ENCODE assay signal across 1 cellular context in the genomic region with DNA sequence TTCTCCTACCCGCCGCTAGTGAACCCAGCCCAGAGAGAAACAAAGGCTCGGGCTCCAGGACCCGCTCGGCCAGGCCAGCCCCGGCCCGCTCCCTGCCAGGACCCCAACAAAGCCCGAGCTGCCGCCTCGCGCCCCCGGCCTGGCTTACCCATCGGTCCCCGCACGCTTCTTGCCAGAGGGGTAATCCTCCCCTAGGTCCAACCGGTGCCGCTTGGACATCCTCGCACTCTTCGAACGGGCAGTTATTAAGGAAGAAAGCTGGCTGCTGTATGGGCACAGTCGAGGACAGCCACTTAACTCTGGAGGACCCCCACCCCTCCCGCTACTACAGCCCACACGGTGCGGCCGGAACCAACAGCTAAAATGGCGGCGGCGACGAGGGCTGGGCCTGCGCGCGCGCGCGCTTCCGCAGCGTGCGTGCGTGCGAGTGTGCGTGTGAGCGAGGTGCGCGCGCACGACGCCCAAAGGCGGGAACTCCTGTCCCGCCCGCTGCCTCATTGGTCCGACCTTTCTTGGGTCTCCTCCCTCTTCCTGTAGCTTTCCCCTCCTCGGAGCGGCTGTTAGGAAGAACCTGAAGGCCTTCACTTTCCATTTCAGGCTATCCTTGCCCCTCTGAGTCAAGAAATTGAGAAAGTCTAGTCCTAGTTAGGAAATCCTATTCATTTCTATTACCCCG.
TF ChIP-seq lines count a peak whose summit lies in the region.

A gene (minus strand): TSS at position 380 of the 676 bp plus-strand sequence. CDS start 161 bp downstream, at position 219.

TF ChIP-seq in K562, 482 proteins besides CTCF, POLR2A, EP300 and RAD21 (continued from another document and continues in another):
- TF ChIP-seq, protein P1, sequence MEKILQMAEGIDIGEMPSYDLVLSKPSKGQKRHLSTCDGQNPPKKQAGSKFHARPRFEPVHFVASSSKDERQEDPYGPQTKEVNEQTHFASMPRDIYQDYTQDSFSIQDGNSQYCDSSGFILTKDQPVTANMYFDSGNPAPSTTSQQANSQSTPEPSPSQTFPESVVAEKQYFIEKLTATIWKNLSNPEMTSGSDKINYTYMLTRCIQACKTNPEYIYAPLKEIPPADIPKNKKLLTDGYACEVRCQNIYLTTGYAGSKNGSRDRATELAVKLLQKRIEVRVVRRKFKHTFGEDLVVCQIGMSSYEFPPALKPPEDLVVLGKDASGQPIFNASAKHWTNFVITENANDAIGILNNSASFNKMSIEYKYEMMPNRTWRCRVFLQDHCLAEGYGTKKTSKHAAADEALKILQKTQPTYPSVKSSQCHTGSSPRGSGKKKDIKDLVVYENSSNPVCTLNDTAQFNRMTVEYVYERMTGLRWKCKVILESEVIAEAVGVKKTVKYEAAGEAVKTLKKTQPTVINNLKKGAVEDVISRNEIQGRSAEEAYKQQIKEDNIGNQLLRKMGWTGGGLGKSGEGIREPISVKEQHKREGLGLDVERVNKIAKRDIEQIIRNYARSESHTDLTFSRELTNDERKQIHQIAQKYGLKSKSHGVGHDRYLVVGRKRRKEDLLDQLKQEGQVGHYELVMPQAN (IDR thresholded peaks at IDR 0.05; ENCODE audit: borderline replicate concordance), result no peak
- no peak for TF ChIP-seq TARDBP (IDR thresholded peaks at IDR 0.05)
- TF ChIP-seq ZNF75A (CRISPR knock-in tag; IDR thresholded peaks at IDR 0.05), result no peak
- no peak for TF ChIP-seq LEF1 (IDR thresholded peaks at IDR 0.05)
- TF ChIP-seq, protein P2, sequence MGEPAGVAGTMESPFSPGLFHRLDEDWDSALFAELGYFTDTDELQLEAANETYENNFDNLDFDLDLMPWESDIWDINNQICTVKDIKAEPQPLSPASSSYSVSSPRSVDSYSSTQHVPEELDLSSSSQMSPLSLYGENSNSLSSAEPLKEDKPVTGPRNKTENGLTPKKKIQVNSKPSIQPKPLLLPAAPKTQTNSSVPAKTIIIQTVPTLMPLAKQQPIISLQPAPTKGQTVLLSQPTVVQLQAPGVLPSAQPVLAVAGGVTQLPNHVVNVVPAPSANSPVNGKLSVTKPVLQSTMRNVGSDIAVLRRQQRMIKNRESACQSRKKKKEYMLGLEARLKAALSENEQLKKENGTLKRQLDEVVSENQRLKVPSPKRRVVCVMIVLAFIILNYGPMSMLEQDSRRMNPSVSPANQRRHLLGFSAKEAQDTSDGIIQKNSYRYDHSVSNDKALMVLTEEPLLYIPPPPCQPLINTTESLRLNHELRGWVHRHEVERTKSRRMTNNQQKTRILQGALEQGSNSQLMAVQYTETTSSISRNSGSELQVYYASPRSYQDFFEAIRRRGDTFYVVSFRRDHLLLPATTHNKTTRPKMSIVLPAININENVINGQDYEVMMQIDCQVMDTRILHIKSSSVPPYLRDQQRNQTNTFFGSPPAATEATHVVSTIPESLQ (CRISPR knock-in tag; IDR thresholded peaks at IDR 0.05), result peak; percentile 67; the same call in 1 of the 2 replicates
- 0 out of 4 replicates have a peak, but pooled peaks of 1 of the 2 experiments have one; percentile 46 for TF ChIP-seq FOXA3 (CRISPR knock-in tag; conservative IDR thresholded peaks at IDR 0.05 in 1 of 2, IDR thresholded peaks at IDR 0.05 in 1 of 2)
- no peak for TF ChIP-seq KLF13 (tag; IDR thresholded peaks at IDR 0.05; ENCODE audit: borderline replicate concordance, low read depth)
- no peak for TF ChIP-seq HSF4 (CRISPR knock-in tag; IDR thresholded peaks at IDR 0.05; ENCODE audit: borderline replicate concordance)
- TF ChIP-seq ZC3H11A (IDR thresholded peaks at IDR 0.05; ENCODE audit: low read depth, low read length), result no peak
- no peak; the same call in 1 of the 2 replicates for TF ChIP-seq SMAD4 (CRISPR knock-in tag; conservative IDR thresholded peaks at IDR 0.05)
- peak; percentile 48; the same call in 1 of the 2 replicates for TF ChIP-seq PML (IDR thresholded peaks at IDR 0.05; ENCODE audit: low read length)
- TF ChIP-seq EZH2 (IDR thresholded peaks at IDR 0.05; ENCODE audit: borderline replicate concordance, low read depth, low read length), result no peak
- TF ChIP-seq HDAC3 (IDR thresholded peaks at IDR 0.05; ENCODE audit: borderline replicate concordance, partially characterized antibody), result no peak
- TF ChIP-seq TGIF2 (CRISPR knock-in tag; IDR thresholded peaks at IDR 0.05), result peak; percentile 40; the same call in 1 of the 2 replicates
- no peak for TF ChIP-seq POLR3G (IDR thresholded peaks at IDR 0.05; ENCODE audit: extremely low read depth, insufficient read length, insufficient replicate concordance)
- TF ChIP-seq ZNF699 (CRISPR knock-in tag; IDR thresholded peaks at IDR 0.05; ENCODE audit: insufficient replicate concordance), result no peak
- TF ChIP-seq NCOA4 (IDR thresholded peaks at IDR 0.05; ENCODE audit: partially characterized antibody), result no peak
- TF ChIP-seq ZNF431 (CRISPR knock-in tag; IDR thresholded peaks at IDR 0.05), result no peak
- TF ChIP-seq MED1 (CRISPR knock-in tag; IDR thresholded peaks at IDR 0.05; ENCODE audit: borderline replicate concordance), result no peak
- TF ChIP-seq ZZZ3 (IDR thresholded peaks at IDR 0.05), result no peak
- TF ChIP-seq, protein P3, sequence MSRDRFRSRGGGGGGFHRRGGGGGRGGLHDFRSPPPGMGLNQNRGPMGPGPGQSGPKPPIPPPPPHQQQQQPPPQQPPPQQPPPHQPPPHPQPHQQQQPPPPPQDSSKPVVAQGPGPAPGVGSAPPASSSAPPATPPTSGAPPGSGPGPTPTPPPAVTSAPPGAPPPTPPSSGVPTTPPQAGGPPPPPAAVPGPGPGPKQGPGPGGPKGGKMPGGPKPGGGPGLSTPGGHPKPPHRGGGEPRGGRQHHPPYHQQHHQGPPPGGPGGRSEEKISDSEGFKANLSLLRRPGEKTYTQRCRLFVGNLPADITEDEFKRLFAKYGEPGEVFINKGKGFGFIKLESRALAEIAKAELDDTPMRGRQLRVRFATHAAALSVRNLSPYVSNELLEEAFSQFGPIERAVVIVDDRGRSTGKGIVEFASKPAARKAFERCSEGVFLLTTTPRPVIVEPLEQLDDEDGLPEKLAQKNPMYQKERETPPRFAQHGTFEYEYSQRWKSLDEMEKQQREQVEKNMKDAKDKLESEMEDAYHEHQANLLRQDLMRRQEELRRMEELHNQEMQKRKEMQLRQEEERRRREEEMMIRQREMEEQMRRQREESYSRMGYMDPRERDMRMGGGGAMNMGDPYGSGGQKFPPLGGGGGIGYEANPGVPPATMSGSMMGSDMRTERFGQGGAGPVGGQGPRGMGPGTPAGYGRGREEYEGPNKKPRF (IDR thresholded peaks at IDR 0.05; ENCODE audit: low read depth, low read length), result no peak
- no peak for TF ChIP-seq CAMTA2 (CRISPR knock-in tag; conservative IDR thresholded peaks at IDR 0.05)
- no peak for TF ChIP-seq MCM3 (IDR thresholded peaks at IDR 0.05)
- TF ChIP-seq DNMT1 (IDR thresholded peaks at IDR 0.05), result no peak
- TF ChIP-seq ZNF589 (CRISPR knock-in tag; IDR thresholded peaks at IDR 0.05; ENCODE audit: low read depth), result no peak
- no peak for TF ChIP-seq CEBPB (tag; IDR thresholded peaks at IDR 0.05)
- TF ChIP-seq SIX5 (IDR thresholded peaks at IDR 0.05; ENCODE audit: borderline replicate concordance in 1 of 2, insufficient read depth in 1 of 2, low read depth in 1 of 2, low read length in 2 of 2), result no peak
- TF ChIP-seq, protein P4, sequence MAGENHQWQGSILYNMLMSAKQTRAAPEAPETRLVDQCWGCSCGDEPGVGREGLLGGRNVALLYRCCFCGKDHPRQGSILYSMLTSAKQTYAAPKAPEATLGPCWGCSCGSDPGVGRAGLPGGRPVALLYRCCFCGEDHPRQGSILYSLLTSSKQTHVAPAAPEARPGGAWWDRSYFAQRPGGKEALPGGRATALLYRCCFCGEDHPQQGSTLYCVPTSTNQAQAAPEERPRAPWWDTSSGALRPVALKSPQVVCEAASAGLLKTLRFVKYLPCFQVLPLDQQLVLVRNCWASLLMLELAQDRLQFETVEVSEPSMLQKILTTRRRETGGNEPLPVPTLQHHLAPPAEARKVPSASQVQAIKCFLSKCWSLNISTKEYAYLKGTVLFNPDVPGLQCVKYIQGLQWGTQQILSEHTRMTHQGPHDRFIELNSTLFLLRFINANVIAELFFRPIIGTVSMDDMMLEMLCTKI (IDR thresholded peaks at IDR 0.05; ENCODE audit: partially characterized antibody), result no peak
- TF ChIP-seq SMAD3 (CRISPR knock-in tag; conservative IDR thresholded peaks at IDR 0.05), result no peak
- peak; percentile 60 for TF ChIP-seq GABPB1 (CRISPR knock-in tag; IDR thresholded peaks at IDR 0.05)
- TF ChIP-seq SMARCA4 (IDR thresholded peaks at IDR 0.05), result no peak
- TF ChIP-seq, protein P5, sequence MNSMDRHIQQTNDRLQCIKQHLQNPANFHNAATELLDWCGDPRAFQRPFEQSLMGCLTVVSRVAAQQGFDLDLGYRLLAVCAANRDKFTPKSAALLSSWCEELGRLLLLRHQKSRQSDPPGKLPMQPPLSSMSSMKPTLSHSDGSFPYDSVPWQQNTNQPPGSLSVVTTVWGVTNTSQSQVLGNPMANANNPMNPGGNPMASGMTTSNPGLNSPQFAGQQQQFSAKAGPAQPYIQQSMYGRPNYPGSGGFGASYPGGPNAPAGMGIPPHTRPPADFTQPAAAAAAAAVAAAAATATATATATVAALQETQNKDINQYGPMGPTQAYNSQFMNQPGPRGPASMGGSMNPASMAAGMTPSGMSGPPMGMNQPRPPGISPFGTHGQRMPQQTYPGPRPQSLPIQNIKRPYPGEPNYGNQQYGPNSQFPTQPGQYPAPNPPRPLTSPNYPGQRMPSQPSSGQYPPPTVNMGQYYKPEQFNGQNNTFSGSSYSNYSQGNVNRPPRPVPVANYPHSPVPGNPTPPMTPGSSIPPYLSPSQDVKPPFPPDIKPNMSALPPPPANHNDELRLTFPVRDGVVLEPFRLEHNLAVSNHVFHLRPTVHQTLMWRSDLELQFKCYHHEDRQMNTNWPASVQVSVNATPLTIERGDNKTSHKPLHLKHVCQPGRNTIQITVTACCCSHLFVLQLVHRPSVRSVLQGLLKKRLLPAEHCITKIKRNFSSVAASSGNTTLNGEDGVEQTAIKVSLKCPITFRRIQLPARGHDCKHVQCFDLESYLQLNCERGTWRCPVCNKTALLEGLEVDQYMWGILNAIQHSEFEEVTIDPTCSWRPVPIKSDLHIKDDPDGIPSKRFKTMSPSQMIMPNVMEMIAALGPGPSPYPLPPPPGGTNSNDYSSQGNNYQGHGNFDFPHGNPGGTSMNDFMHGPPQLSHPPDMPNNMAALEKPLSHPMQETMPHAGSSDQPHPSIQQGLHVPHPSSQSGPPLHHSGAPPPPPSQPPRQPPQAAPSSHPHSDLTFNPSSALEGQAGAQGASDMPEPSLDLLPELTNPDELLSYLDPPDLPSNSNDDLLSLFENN (IDR thresholded peaks at IDR 0.05; ENCODE audit: low read depth in 2 of 2, low read length in 2 of 2), result no peak
- no peak for TF ChIP-seq BCOR (IDR thresholded peaks at IDR 0.05)
- TF ChIP-seq, protein P6, sequence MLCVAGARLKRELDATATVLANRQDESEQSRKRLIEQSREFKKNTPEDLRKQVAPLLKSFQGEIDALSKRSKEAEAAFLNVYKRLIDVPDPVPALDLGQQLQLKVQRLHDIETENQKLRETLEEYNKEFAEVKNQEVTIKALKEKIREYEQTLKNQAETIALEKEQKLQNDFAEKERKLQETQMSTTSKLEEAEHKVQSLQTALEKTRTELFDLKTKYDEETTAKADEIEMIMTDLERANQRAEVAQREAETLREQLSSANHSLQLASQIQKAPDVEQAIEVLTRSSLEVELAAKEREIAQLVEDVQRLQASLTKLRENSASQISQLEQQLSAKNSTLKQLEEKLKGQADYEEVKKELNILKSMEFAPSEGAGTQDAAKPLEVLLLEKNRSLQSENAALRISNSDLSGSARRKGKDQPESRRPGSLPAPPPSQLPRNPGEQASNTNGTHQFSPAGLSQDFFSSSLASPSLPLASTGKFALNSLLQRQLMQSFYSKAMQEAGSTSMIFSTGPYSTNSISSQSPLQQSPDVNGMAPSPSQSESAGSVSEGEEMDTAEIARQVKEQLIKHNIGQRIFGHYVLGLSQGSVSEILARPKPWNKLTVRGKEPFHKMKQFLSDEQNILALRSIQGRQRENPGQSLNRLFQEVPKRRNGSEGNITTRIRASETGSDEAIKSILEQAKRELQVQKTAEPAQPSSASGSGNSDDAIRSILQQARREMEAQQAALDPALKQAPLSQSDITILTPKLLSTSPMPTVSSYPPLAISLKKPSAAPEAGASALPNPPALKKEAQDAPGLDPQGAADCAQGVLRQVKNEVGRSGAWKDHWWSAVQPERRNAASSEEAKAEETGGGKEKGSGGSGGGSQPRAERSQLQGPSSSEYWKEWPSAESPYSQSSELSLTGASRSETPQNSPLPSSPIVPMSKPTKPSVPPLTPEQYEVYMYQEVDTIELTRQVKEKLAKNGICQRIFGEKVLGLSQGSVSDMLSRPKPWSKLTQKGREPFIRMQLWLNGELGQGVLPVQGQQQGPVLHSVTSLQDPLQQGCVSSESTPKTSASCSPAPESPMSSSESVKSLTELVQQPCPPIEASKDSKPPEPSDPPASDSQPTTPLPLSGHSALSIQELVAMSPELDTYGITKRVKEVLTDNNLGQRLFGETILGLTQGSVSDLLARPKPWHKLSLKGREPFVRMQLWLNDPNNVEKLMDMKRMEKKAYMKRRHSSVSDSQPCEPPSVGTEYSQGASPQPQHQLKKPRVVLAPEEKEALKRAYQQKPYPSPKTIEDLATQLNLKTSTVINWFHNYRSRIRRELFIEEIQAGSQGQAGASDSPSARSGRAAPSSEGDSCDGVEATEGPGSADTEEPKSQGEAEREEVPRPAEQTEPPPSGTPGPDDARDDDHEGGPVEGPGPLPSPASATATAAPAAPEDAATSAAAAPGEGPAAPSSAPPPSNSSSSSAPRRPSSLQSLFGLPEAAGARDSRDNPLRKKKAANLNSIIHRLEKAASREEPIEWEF (CRISPR knock-in tag; IDR thresholded peaks at IDR 0.05), result no peak
- no peak for TF ChIP-seq NCOR1 (IDR thresholded peaks at IDR 0.05)
- TF ChIP-seq, protein P7, sequence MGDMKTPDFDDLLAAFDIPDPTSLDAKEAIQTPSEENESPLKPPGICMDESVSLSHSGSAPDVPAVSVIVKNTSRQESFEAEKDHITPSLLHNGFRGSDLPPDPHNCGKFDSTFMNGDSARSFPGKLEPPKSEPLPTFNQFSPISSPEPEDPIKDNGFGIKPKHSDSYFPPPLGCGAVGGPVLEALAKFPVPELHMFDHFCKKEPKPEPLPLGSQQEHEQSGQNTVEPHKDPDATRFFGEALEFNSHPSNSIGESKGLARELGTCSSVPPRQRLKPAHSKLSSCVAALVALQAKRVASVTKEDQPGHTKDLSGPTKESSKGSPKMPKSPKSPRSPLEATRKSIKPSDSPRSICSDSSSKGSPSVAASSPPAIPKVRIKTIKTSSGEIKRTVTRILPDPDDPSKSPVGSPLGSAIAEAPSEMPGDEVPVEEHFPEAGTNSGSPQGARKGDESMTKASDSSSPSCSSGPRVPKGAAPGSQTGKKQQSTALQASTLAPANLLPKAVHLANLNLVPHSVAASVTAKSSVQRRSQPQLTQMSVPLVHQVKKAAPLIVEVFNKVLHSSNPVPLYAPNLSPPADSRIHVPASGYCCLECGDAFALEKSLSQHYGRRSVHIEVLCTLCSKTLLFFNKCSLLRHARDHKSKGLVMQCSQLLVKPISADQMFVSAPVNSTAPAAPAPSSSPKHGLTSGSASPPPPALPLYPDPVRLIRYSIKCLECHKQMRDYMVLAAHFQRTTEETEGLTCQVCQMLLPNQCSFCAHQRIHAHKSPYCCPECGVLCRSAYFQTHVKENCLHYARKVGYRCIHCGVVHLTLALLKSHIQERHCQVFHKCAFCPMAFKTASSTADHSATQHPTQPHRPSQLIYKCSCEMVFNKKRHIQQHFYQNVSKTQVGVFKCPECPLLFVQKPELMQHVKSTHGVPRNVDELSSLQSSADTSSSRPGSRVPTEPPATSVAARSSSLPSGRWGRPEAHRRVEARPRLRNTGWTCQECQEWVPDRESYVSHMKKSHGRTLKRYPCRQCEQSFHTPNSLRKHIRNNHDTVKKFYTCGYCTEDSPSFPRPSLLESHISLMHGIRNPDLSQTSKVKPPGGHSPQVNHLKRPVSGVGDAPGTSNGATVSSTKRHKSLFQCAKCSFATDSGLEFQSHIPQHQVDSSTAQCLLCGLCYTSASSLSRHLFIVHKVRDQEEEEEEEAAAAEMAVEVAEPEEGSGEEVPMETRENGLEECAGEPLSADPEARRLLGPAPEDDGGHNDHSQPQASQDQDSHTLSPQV (IDR thresholded peaks at IDR 0.05), result no peak
- TF ChIP-seq NCOA1 (IDR thresholded peaks at IDR 0.05; ENCODE audit: low read depth), result no peak
- TF ChIP-seq SRSF7 (optimal IDR thresholded peaks at IDR 0.05; ENCODE audit: low read depth, low read length), result no peak
- TF ChIP-seq ZNF23 (CRISPR knock-in tag; IDR thresholded peaks at IDR 0.05), result no peak
